In the genomic region with DNA sequence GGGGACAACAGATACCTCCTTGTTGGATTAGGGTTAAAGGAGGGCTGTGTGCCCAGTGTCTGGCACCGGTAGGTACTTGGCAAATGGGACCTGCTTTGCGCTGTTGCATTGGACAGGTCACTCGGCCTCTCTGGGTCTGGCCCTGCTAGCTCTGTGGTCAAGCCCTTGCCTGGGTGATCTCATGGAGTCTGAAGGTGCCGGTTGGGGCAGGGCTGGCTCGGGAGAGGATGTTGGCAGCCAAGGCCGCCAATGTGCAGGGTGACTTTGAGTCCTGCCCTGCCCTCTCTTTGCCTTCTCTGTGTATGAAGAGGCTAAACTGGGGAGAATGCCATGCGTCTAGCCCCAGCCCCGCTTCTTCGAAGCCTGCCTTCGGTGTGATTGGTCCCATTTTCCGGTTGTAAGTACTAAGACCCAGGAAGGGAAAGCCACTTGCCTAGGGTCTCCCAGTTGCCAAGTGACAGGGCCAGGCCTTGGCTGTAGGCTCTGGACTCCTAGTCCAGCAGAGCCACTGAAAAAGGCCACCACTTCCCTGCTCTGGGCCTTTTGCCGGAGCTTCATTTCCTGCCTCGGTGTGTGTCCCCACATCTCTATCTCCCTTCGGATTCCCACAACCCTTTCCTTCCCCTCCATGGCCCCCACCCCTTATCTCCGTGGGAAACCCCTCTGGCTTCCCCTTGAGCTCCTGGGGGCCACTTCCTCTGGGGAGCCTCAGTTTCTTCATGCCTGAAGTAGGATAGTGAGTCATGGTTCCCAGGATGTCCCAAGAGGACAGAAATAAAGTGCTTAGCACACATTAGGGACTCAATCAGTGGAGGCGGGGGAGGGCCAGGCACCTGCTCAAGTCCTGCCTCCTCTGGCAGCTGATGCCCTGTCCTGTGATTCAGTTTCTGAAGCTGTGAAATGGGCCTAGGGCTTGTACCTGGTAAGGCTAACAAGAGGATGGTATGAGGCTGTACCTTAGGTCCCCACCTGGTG, we compare ENCODE assay signal across 11 cellular contexts. TPM values are rescaled to one million over a fixed set of nuclear protein-coding genes. Genes with fewer than 3 reads are reported as not detected.
A peak's percentile ranks its signal among the peaks of the same experiment; 100 is the strongest.
DNase-seq lines count a peak whose midpoint lies in the region; ATAC-seq and TF ChIP-seq lines count a peak whose summit lies in the region.
"Had no signal": no experiment of that assay in that cellular context is flagged by ENCODE, and none has a peak within 500 bp of the region (broad histone marks: within the 10 kb centered on the region; RNA-seq: fewer than 3 reads in every experiment).

No MANE protein-coding gene starts in this region.

- peak overlapping the region; percentile 16 for H3K27ac Mint-ChIP-seq in T-helper 17 cell

- no peaks in the 10 kb centered on the region for H3K9me2 ChIP-seq in hepatocyte (replicated peaks; ENCODE audit: insufficient read depth)

- peaks cover 42% of the 10 kb centered on the region for H3K4me1 ChIP-seq in hepatocyte (ENCODE audit: insufficient read depth)
- peaks cover 11 to 58% (median 41%) of the 10 kb centered on the region in 4 donors for H3K4me1 ChIP-seq in transverse colon

- H3K4me3 Mint-ChIP-seq in T-helper 17 cell, result no peak overlapping the region

- DNase-seq in SIG-M5 treated with dmso at 0.1 percent for 504 hours (lab: John Stamatoyannopoulos, UW; ENCODE audit: unreplicated experiment) (peak; percentile 36), SIG-M5 (lab: John Stamatoyannopoulos, UW) (no peak), T-helper 17 cell (no peak), hepatocyte (ENCODE audit: low spot score) (peak; percentile 51), transverse colon (no peak), GM20000 (ENCODE audit: low spot score) (no peak)
- DNase-seq: ACHN, naive B cell, NCI-H1417 treated with DMSO at 0.1 percent for 48 hours had no signal

- peaks cover 67% of the 10 kb centered on the region for H4K20me1 ChIP-seq in hepatocyte (ENCODE audit: insufficient read depth, poor library complexity, severe bottlenecking)

- H3K36me3 Mint-ChIP-seq in T-helper 17 cell (ENCODE audit: low read depth), result no peaks in the 10 kb centered on the region
- H3K36me3 Mint-ChIP-seq: naive B cell had no signal

- no peak overlapping the region for H2AFZ ChIP-seq in hepatocyte

- H3K27me3 ChIP-seq in hepatocyte (no peaks in the 10 kb centered on the region), transverse colon (no peaks in the 10 kb centered on the region)

- no peak overlapping the region for H3K4me2 ChIP-seq in hepatocyte

- H3K27me3 Mint-ChIP-seq in T-helper 17 cell, result no peaks in the 10 kb centered on the region
- H3K27me3 Mint-ChIP-seq: naive B cell had no signal

- 87% methylated on average over 16 of the region's 16 CpGs for WGBS in hepatocyte (ENCODE audit: low lambda C conversion rate, missing lambda C conversion rate)
- 60 to 85% methylated on average over 2 to 16 of the region's 16 CpGs for WGBS in transverse colon (ENCODE audit: low coverage in 1 of 2), 2 donors

- H3K27ac ChIP-seq in hepatocyte (peak overlapping the region; percentile 63), transverse colon (peak overlapping the region in 3 of 4 donors; percentile 9 to 26 (median 21))

- H3K36me3 ChIP-seq in hepatocyte (replicated peaks; ENCODE audit: insufficient read depth, low read depth) (no peaks in the 10 kb centered on the region), transverse colon (no peaks in the 10 kb centered on the region)

- no peaks in the 10 kb centered on the region for H3K9me3 ChIP-seq in T-helper 17 cell (ENCODE audit: control insufficient read depth, low read length, poor library complexity, severe bottlenecking)
- H3K9me3 ChIP-seq in hepatocyte (ENCODE audit: low read depth), result no peaks in the 10 kb centered on the region
- no peaks in the 10 kb centered on the region for H3K9me3 ChIP-seq in transverse colon

- in situ Hi-C loops in transverse colon (cut with MboI; ENCODE audit: low pct_ligation_motif_present in 1 of 4, low pct_unique_long_range_greater_than_20kb in 1 of 4, low sequenced_read_pairs in 3 of 4), result no loop called here

- H3K4me1 Mint-ChIP-seq in T-helper 17 cell, result peaks cover 9% of the 10 kb centered on the region

- intact Hi-C loops in transverse colon (cut with DNase I; ENCODE audit: low total_unique reads), result no loop called here

- ATAC-seq in T-helper 17 cell, result no peak
- ATAC-seq in GM18858 (IDR thresholded peaks at IDR 0.05; ENCODE audit: unreplicated experiment), result no peak
- no peak for ATAC-seq in GM21515 (IDR thresholded peaks at IDR 0.05; ENCODE audit: unreplicated experiment)

- no peak for TF ChIP-seq POLR2A in transverse colon (IDR thresholded peaks at IDR 0.05)

- TF ChIP-seq EP300 in transverse colon (IDR thresholded peaks at IDR 0.05; ENCODE audit: low read depth), result no peak

- TF ChIP-seq CTCF in hepatocyte (IDR thresholded peaks at IDR 0.05; ENCODE audit: poor library complexity), result no peak
- no peak for TF ChIP-seq CTCF in transverse colon (IDR thresholded peaks at IDR 0.05)
- no peak for TF ChIP-seq CTCF in GM20000 (IDR thresholded peaks at IDR 0.05; ENCODE audit: extremely low read depth, missing control alignments)

- H3K79me2 ChIP-seq in hepatocyte, result peaks cover 94% of the 10 kb centered on the region

- H3K4me3 ChIP-seq in hepatocyte, result no peak overlapping the region
- no peak overlapping the region for H3K4me3 ChIP-seq in transverse colon

RNA-seq across cellular contexts. Expression of gene SRC, which starts 3.9 kb away (rescaled TPM):
- total RNA-seq in T-helper 17 cell, result 10 to 100 TPM in 1 of 2 donors, 1 to 10 TPM in 1; 6.2 to 22.8 TPM
- 45.5 and 69.8 TPM in 2 replicates for total RNA-seq in hepatocyte
- 55.1 and 56.4 TPM in 2 replicates for polyA plus RNA-seq in hepatocyte
- 100 to 1,000 TPM in 3 of 4 donors, 10 to 100 TPM in 1; 87.0 to 155 (median 130) TPM for total RNA-seq in transverse colon

Comparison
In these comparisons a context has a peak if more than half of its experiments do, and no peak if none do; other contexts are left out.
1. DNase-seq: peak in SIG-M5 treated with dmso at 0.1 percent for 504 hours (single experiment) and hepatocyte (single experiment); none in SIG-M5 (single experiment), T-helper 17 cell (0 of 3), transverse colon (single experiment) and GM20000 (single experiment).